1 cellular context compared by ENCODE assay signal in the genomic region with DNA sequence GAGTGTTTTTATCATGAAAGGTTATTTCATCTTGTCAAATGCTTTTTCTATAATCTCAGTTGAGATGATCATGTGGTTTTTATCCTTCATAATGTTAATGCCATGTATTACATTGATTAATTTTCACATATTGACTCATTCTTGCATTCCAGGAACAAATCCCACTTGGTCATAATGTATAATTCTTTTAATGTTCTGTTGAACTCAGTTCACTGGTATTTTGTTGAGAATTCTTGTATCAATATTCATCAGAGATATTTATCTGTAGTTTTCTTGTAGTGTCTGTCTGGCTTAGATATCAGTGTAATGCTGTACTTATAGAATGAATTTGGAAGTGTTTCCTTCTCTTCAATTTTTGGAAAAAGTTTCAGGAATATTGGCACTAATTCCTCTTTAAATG.
TF ChIP-seq lines count a peak whose summit lies in the region.

No MANE protein-coding gene starts in this region.

TF ChIP-seq in SK-N-SH, 30 proteins besides CTCF, POLR2A, EP300 and RAD21 (continued from another document):
- TF ChIP-seq, protein P1, sequence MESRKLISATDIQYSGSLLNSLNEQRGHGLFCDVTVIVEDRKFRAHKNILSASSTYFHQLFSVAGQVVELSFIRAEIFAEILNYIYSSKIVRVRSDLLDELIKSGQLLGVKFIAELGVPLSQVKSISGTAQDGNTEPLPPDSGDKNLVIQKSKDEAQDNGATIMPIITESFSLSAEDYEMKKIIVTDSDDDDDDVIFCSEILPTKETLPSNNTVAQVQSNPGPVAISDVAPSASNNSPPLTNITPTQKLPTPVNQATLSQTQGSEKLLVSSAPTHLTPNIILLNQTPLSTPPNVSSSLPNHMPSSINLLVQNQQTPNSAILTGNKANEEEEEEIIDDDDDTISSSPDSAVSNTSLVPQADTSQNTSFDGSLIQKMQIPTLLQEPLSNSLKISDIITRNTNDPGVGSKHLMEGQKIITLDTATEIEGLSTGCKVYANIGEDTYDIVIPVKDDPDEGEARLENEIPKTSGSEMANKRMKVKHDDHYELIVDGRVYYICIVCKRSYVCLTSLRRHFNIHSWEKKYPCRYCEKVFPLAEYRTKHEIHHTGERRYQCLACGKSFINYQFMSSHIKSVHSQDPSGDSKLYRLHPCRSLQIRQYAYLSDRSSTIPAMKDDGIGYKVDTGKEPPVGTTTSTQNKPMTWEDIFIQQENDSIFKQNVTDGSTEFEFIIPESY (IDR thresholded peaks at IDR 0.05; ENCODE audit: borderline replicate concordance, low read depth): no peak
- TF ChIP-seq FOSL2 (IDR thresholded peaks at IDR 0.05; ENCODE audit: borderline replicate concordance, low read depth) (no peak), TEAD4 (IDR thresholded peaks at IDR 0.05; ENCODE audit: borderline replicate concordance, insufficient read depth) (no peak), SIN3A (IDR thresholded peaks at IDR 0.05; ENCODE audit: borderline replicate concordance, low read depth, low read length) (no peak), RFX5 (IDR thresholded peaks at IDR 0.05; ENCODE audit: low read length) (no peak), YY1 (IDR thresholded peaks at IDR 0.05; ENCODE audit: low read depth) (no peak), FOXM1 (IDR thresholded peaks at IDR 0.05; ENCODE audit: low read depth) (no peak), CHD2 (IDR thresholded peaks at IDR 0.05; ENCODE audit: low read length, partially characterized antibody) (no peak), POLR2AphosphoS5 (IDR thresholded peaks at IDR 0.05; ENCODE audit: low read depth, low read length) (no peak), EZH2phosphoT487 (IDR thresholded peaks at IDR 0.05; ENCODE audit: borderline replicate concordance, low read depth) (no peak), RCOR1 (IDR thresholded peaks at IDR 0.05; ENCODE audit: low read length) (no peak), MXI1 (IDR thresholded peaks at IDR 0.05; ENCODE audit: low read depth, low read length) (no peak)
- TF ChIP-seq, protein P2, sequence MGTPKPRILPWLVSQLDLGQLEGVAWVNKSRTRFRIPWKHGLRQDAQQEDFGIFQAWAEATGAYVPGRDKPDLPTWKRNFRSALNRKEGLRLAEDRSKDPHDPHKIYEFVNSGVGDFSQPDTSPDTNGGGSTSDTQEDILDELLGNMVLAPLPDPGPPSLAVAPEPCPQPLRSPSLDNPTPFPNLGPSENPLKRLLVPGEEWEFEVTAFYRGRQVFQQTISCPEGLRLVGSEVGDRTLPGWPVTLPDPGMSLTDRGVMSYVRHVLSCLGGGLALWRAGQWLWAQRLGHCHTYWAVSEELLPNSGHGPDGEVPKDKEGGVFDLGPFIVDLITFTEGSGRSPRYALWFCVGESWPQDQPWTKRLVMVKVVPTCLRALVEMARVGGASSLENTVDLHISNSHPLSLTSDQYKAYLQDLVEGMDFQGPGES (IDR thresholded peaks at IDR 0.05; ENCODE audit: low read depth, low read length): no peak
- TF ChIP-seq, protein P3, sequence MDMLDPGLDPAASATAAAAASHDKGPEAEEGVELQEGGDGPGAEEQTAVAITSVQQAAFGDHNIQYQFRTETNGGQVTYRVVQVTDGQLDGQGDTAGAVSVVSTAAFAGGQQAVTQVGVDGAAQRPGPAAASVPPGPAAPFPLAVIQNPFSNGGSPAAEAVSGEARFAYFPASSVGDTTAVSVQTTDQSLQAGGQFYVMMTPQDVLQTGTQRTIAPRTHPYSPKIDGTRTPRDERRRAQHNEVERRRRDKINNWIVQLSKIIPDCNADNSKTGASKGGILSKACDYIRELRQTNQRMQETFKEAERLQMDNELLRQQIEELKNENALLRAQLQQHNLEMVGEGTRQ (IDR thresholded peaks at IDR 0.05; ENCODE audit: borderline replicate concordance, low read depth, low read length): no peak
